Comparison of ENCODE assay signal across 18 cellular contexts in the genomic region with DNA sequence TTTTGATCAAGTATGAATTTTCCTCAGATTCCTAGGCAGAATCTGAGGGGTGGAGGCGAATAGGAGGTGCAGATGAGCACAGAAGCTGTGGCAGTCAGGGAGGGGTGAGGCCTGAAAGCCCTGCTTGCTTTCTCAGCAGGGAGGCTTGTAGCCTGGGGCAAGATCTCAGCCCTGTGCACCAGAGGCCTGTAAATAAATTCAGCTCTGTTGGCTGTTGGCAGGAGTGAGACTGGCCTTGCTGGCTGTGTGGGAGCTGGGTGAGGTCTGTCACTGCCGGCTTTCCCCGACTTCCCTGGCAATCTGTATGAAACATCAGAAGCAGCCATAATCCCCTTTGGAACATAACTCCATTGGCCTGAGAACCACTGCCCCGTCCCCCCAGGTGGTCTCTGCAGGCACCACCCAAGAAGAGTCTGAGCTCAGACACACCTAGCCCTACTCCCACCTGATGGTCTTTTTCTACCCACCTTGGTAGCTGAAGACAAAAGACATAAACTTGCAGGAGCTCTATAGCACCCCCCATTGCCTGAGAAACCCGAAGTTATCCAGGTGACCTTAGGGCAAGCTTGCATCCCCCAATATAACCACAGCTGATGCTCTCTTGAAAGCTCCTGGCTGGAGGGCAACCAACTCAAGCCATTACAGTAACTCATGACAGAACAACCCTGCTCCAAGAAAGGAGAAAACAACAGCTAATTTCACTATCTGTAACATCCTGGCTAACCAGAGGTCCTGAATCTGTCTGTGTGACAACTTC. TPM values are rescaled to one million over a fixed set of nuclear protein-coding genes. Genes with fewer than 3 reads are reported as not detected.
A peak's percentile ranks its signal among the peaks of the same experiment; 100 is the strongest.
DNase-seq lines count a peak whose midpoint lies in the region; TF ChIP-seq lines count a peak whose summit lies in the region.
"Had no signal": no experiment of that assay in that cellular context is flagged by ENCODE, and none has a peak within 500 bp of the region (broad histone marks: within the 10 kb centered on the region; RNA-seq: fewer than 3 reads in every experiment).

No MANE protein-coding gene starts in this region.

- no peak for TF ChIP-seq CTCF in AG10803 (conservative IDR thresholded peaks at IDR 0.05; ENCODE audit: low read length)
- no peak for TF ChIP-seq CTCF in HFF-Myc (IDR thresholded peaks at IDR 0.05; ENCODE audit: low read depth, low read length, missing control alignments)

- H3K4me3 ChIP-seq in AG10803 (ENCODE audit: low read length) (no peak overlapping the region), HFF-Myc (replicated peaks; ENCODE audit: low read depth, low read length) (no peak overlapping the region)
- H3K4me3 ChIP-seq: body of pancreas, gastroesophageal sphincter, ovary had no signal

- DNase-seq in AG10803 (ENCODE audit: low read depth) (peak; percentile 32), HFF-Myc (ENCODE audit: extremely low read depth, low read depth) (peak; percentile 22), SK-MEL-5 (ENCODE audit: low read depth, low spot score) (peak; percentile 50), foreskin melanocyte (peak; percentile 42), NOMO-1 treated with DMSO at 0.1 percent for 48 hours (lab: John Stamatoyannopoulos, UW; ENCODE audit: unreplicated experiment) (no peak), HT-29 (ENCODE audit: low spot score) (no peak)
- no peak for DNase-seq in stimulated activated CD4-positive, alpha-beta T cell treated with anti-CD3 and anti-CD28 coated beads, Interleukin-4, amount 100 ng/mL, for 24 hours
- no peak for DNase-seq in stimulated activated CD4-positive, alpha-beta T cell treated with anti-CD3 and anti-CD28 coated beads, Interleukin-4, amount 100 ng/mL, for 1 hour
- DNase-seq: activated gamma-delta T cell treated with Interleukin-2 at 50 U/mL for 16 hours; body of pancreas; DMS 273 treated with DMSO at 0.1 percent for 48 hours; effector memory CD8-positive, alpha-beta T cell; immature natural killer cell; NCI-H2171 treated with DMSO at 0.1 percent for 48 hours; ovary; small intestine; WERI-Rb-1 had no signal

- in situ Hi-C loops in SK-MEL-5 (cut with HindIII; ENCODE audit: low pct_unique_long_range_greater_than_20kb, low sequenced_read_pairs): no loop called here

RNA-seq across cellular contexts. Expression of a gene that starts 32.3 kb away (rescaled TPM):
- 7.4 and 9.7 TPM in 2 replicates for total RNA-seq in SK-MEL-5 (2014; rRNA removed; shearing (Covaris generic))
- 7.0 and 14.5 TPM in 2 replicates for polyA plus RNA-seq in SK-MEL-5 (2015; cell fraction: cytosol; rRNA removed)
- polyA plus RNA-seq in SK-MEL-5 (2015; cell fraction: nucleus; rRNA removed): 5.0 and 9.1 TPM in 2 replicates
- not detected in 2 replicates for total RNA-seq in HT-29 (2014; rRNA removed; shearing (Covaris generic))
- polyA plus RNA-seq: immature natural killer cell had no signal

Comparison
In these comparisons a context has a peak if more than half of its experiments do, and no peak if none do; other contexts are left out.
1. DNase-seq: peak in AG10803 (single experiment), HFF-Myc (single experiment), SK-MEL-5 (single experiment) and foreskin melanocyte (single experiment); none in stimulated activated CD4-positive, alpha-beta T cell treated with anti-CD3 and anti-CD28 coated beads, Interleukin-4, amount 100 ng/mL, for 24 hours (single experiment), NOMO-1 treated with DMSO at 0.1 percent for 48 hours (single experiment), stimulated activated CD4-positive, alpha-beta T cell treated with anti-CD3 and anti-CD28 coated beads, Interleukin-4, amount 100 ng/mL, for 1 hour (single experiment) and HT-29 (single experiment).